In genomic region chr2:195642677-195643063, GRCh38 we compare ENCODE assay signal across 31 cellular contexts. TPM values are rescaled to one million over a fixed set of nuclear protein-coding genes. Genes with fewer than 3 reads are reported as not detected.
A peak's percentile ranks its signal among the peaks of the same experiment; 100 is the strongest.
DNase-seq lines count a peak whose midpoint lies in the region; ATAC-seq and TF ChIP-seq lines count a peak whose summit lies in the region.
"Had no signal": no experiment of that assay in that cellular context is flagged by ENCODE, and none has a peak within 500 bp of the region (broad histone marks: within the 10 kb centered on the region; RNA-seq: fewer than 3 reads in every experiment).

No MANE protein-coding gene starts in this region.

- DNase-seq in Calu3 = no peak
- no peak for DNase-seq in left lobe of liver (ENCODE audit: low spot score)
- no peak for DNase-seq in transverse colon
- DNase-seq in NCI-H446 (lab: John Stamatoyannopoulos, UW) = no peak
- no peak for DNase-seq in kidney glomerular epithelial cell (lab: John Stamatoyannopoulos, UW)
- DNase-seq: activated CD4-positive, CD25-positive, alpha-beta regulatory T cell treated with anti-CD3 and anti-CD28 coated beads, Interleukin-2, amount 50 U/mL, for 72 hours; activated effector memory CD4-positive, alpha-beta T cell treated with Interleukin-2 at 50 U/mL for 16 hours; activated T-cell treated with anti-CD3 and anti-CD28 coated beads for 4 hours; anterior cingulate cortex; colonic mucosa; endodermal cell; foreskin keratinocyte; H9; heart left ventricle; MM.1S; naive thymus-derived CD4-positive, alpha-beta T cell; NCI-H2081 treated with DMSO at 0.1 percent for 48 hours; NCI-H510A treated with DMSO at 0.1 percent for 48 hours; occipital lobe; psoas muscle; SK-N-SH; stimulated activated CD4-positive, alpha-beta T cell treated with anti-CD3 and anti-CD28 coated beads, Interleukin-15, amount 100 ng/mL, for 24 hours; stimulated activated naive CD8-positive, alpha-beta T cell treated with anti-CD3 and anti-CD28 coated beads, Interleukin-15, Interleukin-2, amounts not matched to agents 100 U/mL and 50 U/mL, for 24 hours had no signal

- H3K9me3 ChIP-seq in transverse colon = no peaks in the 10 kb centered on the region
- H3K9me3 ChIP-seq: colonic mucosa, esophagus muscularis mucosa, heart left ventricle, psoas muscle, SK-N-SH, thoracic aorta had no signal

- in situ Hi-C loops in transverse colon (cut with MboI; ENCODE audit: low pct_ligation_motif_present in 1 of 4, low pct_unique_long_range_greater_than_20kb in 1 of 4, low sequenced_read_pairs in 3 of 4) = no loop called here

- peak overlapping the region in 3 of 4 donors; percentile 7 to 36 (median 26) for H3K27ac ChIP-seq in transverse colon
- H3K27ac ChIP-seq: C4-2B, colonic mucosa, esophagus muscularis mucosa, foreskin keratinocyte, psoas muscle, thoracic aorta had no signal

- no peaks in the 10 kb centered on the region for H3K27me3 ChIP-seq in transverse colon
- H3K27me3 ChIP-seq: colonic mucosa, esophagus muscularis mucosa, foreskin keratinocyte, heart left ventricle had no signal

- H3K36me3 ChIP-seq in transverse colon = no peaks in the 10 kb centered on the region
- H3K36me3 ChIP-seq: colonic mucosa, esophagus muscularis mucosa, heart left ventricle, thoracic aorta had no signal

- H3K36me3 Mint-ChIP-seq in Calu3 (ENCODE audit: insufficient read depth, unreplicated experiment) = no peaks in the 10 kb centered on the region
- H3K36me3 Mint-ChIP-seq: activated naive CD8-positive, alpha-beta T cell; mesothelial cell of epicardium had no signal

- WGBS in transverse colon (ENCODE audit: low coverage in 1 of 2), 2 donors = 55 to 64% methylated on average over 1 of the region's 1 CpG

- no peaks in the 10 kb centered on the region for H3K27me3 Mint-ChIP-seq in Calu3 (ENCODE audit: unreplicated experiment)
- H3K27me3 Mint-ChIP-seq: activated naive CD8-positive, alpha-beta T cell; naive thymus-derived CD4-positive, alpha-beta T cell had no signal

- H3K4me3 ChIP-seq in transverse colon = no peak overlapping the region
- H3K4me3 ChIP-seq: colonic mucosa, esophagus muscularis mucosa, heart left ventricle, psoas muscle, thoracic aorta had no signal

- BruUV-seq in Calu3 (replicated peaks; lab: Mats Ljungman, UMichigan) = no TSS peak

- H3K4me1 ChIP-seq in transverse colon = peaks cover 0 to 11% (median 5%) of the 10 kb centered on the region in 4 donors
- H3K4me1 ChIP-seq: colonic mucosa, esophagus muscularis mucosa, foreskin keratinocyte, psoas muscle had no signal

- no peak overlapping the region for H3K4me3 Mint-ChIP-seq in Calu3 (ENCODE audit: low read depth, unreplicated experiment)
- H3K4me3 Mint-ChIP-seq: activated naive CD8-positive, alpha-beta T cell; endodermal cell; H9; mesothelial cell of epicardium; naive thymus-derived CD4-positive, alpha-beta T cell; T-helper 1 cell treated with Interleukin-12 subunit alpha and Interleukin-12 subunit beta and Interleukin-4 antibody, amounts not matched to agents 30 μg/mL and 1 μg/mL, for 36 hours had no signal

- intact Hi-C loops in Calu3 (cut with micrococcal nuclease; ENCODE audit: unreplicated experiment) (no loop called here), transverse colon (cut with DNase I; ENCODE audit: low total_unique reads) (no loop called here)

- H3K27ac Mint-ChIP-seq in Calu3 (ENCODE audit: unreplicated experiment) = peak overlapping the region; percentile 15
- H3K27ac Mint-ChIP-seq: activated naive CD8-positive, alpha-beta T cell; endodermal cell; mesothelial cell of epicardium; T-helper 1 cell treated with Interleukin-12 subunit alpha and Interleukin-12 subunit beta and Interleukin-4 antibody, amounts not matched to agents 30 μg/mL and 1 μg/mL, for 36 hours had no signal

- peaks cover 1% of the 10 kb centered on the region for H3K9me3 Mint-ChIP-seq in Calu3 (ENCODE audit: low read depth, unreplicated experiment)
- H3K9me3 Mint-ChIP-seq: endodermal cell, H9 had no signal

- ATAC-seq in HG03354 (IDR thresholded peaks at IDR 0.05; ENCODE audit: poor library complexity, severe bottlenecking, unreplicated experiment) (peak; percentile 48), left lobe of liver (peak; percentile 73), GM18909 (IDR thresholded peaks at IDR 0.05; ENCODE audit: poor library complexity, unreplicated experiment) (no peak)
- ATAC-seq: foreskin keratinocyte; naive thymus-derived CD4-positive, alpha-beta T cell; psoas muscle; stimulated activated naive CD8-positive, alpha-beta T cell treated with anti-CD3 and anti-CD28 coated beads, Interleukin-15, Interleukin-2, amounts not matched to agents 100 U/mL and 50 U/mL, for 24 hours had no signal

- CTCF ChIA-PET in Calu3 (lab: Charles Lee) = interaction anchor here (0.6 to 1.8 kb wide), 3 partner anchors 14 to 35 kb away, joined by 3 to 7 read pairs (median 4); partner anchors contain the start of gene SLC39A10

- TF ChIP-seq CTCF in Calu3 (IDR thresholded peaks at IDR 0.05; ENCODE audit: unreplicated experiment) (no peak), transverse colon (IDR thresholded peaks at IDR 0.05) (no peak)

- no peak for TF ChIP-seq EP300 in transverse colon (IDR thresholded peaks at IDR 0.05; ENCODE audit: low read depth)

- no peak for TF ChIP-seq POLR2A in transverse colon (IDR thresholded peaks at IDR 0.05)

- H3K4me1 Mint-ChIP-seq in Calu3 (ENCODE audit: low read depth, unreplicated experiment) = peaks cover 39% of the 10 kb centered on the region

RNA-seq across cellular contexts. Expression of gene SLC39A10, which starts 14.4 kb away (rescaled TPM):
- 49.0 and 133 TPM in 2 replicates for total RNA-seq in Calu3 (2022)
- total RNA-seq in left lobe of liver = 5.6 TPM
- total RNA-seq in transverse colon = 10 to 100 TPM in 2 of 4 donors, 1 to 10 TPM in 2; 4.9 to 34.4 (median 12.4) TPM
